12 cellular contexts compared by ENCODE assay signal in the genomic region with DNA sequence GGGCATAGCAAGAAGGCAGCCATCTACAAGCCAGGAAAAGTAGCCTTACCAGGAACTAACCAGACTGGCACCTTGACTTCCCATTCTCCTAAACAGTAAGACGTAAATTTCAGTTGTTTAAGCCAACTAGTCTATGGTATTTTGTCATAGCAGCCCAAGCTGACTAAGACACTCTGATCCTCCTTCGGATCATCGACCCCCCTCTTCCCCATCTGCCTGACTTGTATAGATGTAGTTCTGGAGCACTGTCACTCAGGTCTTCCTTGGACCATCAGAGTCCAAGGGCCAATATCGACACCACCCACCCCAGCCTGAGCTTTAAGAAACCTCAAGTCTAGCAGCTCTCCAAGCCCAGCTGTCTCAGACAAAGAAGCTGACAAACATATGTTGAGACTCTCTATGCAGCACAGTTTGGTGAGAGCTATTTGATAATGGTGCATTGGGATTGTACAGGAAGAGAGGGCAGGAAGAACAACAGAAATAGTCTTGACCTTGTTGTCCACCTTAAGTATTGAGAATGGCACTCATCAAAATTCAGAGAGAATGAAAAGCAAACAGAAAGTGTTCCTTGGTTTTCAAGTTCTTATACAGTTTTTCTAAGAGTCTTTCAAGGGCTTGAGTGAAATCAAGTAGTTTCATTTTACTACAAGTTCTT.
A peak's percentile ranks its signal among the peaks of the same experiment; 100 is the strongest.
DNase-seq lines count a peak whose midpoint lies in the region; ATAC-seq and TF ChIP-seq lines count a peak whose summit lies in the region.
"Had no signal": no experiment of that assay in that cellular context is flagged by ENCODE, and none has a peak within 500 bp of the region (broad histone marks: within the 10 kb centered on the region; RNA-seq: fewer than 3 reads in every experiment).

No MANE protein-coding gene starts in this region.

- in situ Hi-C loops in ACHN (cut with HindIII; ENCODE audit: low pct_ligation_motif_present, low pct_unique_long_range_greater_than_20kb, low sequenced_read_pairs): no loop called here

- ATAC-seq in GM18511 (IDR thresholded peaks at IDR 0.05; ENCODE audit: unreplicated experiment): peak; percentile 6
- peak; percentile 4 for ATAC-seq in GM21723 (IDR thresholded peaks at IDR 0.05; ENCODE audit: unreplicated experiment)
- no peak for ATAC-seq in GM18861 (IDR thresholded peaks at IDR 0.05; ENCODE audit: unreplicated experiment)
- ATAC-seq: esophagus mucosa had no signal

- H3K9me3 ChIP-seq in SJCRH30 (replicated peaks) (no peaks in the 10 kb centered on the region), WERI-Rb-1 (ENCODE audit: severe bottlenecking) (no peaks in the 10 kb centered on the region)

- H3K36me3 ChIP-seq in SJCRH30 (no peaks in the 10 kb centered on the region), WERI-Rb-1 (no peaks in the 10 kb centered on the region)

- no peaks in the 10 kb centered on the region for H3K27me3 ChIP-seq in SJCRH30
- no peaks in the 10 kb centered on the region for H3K27me3 ChIP-seq in WERI-Rb-1 (ENCODE audit: insufficient read depth, low read depth, severe bottlenecking)

- H3K4me3 ChIP-seq in SJCRH30 (no peak overlapping the region), WERI-Rb-1 (ENCODE audit: low read depth, low read length) (no peak overlapping the region)

- no peak for TF ChIP-seq CTCF in WERI-Rb-1 (IDR thresholded peaks at IDR 0.05; ENCODE audit: low read depth, low read length)

- H3K4me1 ChIP-seq in SJCRH30: peaks cover 30% of the 10 kb centered on the region

- no peak for DNase-seq in SJCRH30
- peak; percentile 26 for DNase-seq in myocyte (ENCODE audit: low read depth)
- DNase-seq in WERI-Rb-1: no peak
- DNase-seq in ACHN: no peak
- no peak for DNase-seq in AML-193 (lab: John Stamatoyannopoulos, UW)
- DNase-seq: immature natural killer cell; NCI-H2081 treated with DMSO at 0.1 percent for 48 hours; stimulated activated CD4-positive, alpha-beta T cell treated with anti-CD3 and anti-CD28 coated beads, Interleukin-2, amount 100 ng/mL, for 24 hours had no signal

- peak overlapping the region; percentile 33; the same call in 1 of the 2 replicates for H3K27ac ChIP-seq in SJCRH30
- H3K27ac ChIP-seq in WERI-Rb-1: no peak overlapping the region
